8 cellular contexts compared by ENCODE assay signal in the genomic region with DNA sequence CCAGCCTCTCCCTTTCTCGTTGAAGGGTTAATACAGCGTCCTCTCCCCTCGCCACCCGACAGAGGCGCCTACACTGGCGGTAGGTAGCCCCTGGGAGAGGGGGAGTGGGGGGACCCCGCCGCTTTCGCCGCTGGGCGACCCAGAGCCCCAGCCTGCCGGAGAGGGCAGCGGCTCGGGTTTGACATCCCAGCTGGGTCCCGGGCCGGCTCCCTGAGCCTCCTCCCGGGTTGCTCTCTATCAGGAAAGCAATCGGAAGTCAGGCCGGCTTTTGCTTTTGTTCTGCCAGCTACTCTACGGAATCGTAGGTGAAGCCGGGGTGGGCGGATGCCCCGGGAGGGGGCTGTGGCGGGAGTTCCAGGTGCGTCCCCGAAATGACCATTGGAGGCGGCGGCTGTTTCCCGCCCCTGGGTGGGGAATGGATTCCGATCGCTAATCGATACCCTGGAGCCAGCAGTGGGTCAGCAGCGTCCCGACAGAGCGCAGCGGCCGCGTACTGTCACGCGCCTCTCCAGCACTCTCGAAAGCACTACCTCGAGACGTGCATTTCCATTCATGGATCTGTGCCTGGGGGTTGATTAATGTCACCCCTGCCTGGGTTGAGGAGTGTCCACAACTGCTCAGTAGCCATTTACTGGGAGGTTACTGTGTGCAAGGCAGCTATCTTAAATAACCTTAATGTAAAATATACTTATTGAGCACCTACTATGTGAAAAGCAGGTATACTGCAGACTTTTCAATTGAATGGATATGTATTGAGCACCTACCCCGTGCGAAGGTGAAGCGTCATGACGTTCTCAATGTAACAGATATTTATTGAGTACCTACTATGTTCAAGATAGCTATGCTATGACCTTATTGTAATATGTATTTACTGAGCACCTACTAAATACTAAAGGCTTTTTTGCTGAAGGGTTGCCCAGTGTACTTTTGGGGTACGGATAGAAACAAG. TPM values are rescaled to one million over a fixed set of nuclear protein-coding genes. Genes with fewer than 3 reads are reported as not detected.
DNase-seq lines count a peak whose midpoint lies in the region; ATAC-seq and TF ChIP-seq lines count a peak whose summit lies in the region.

No MANE protein-coding gene starts in this region.

- peaks cover 8% of the 10 kb centered on the region for H3F3A ChIP-seq in smooth muscle cell (ENCODE audit: low read depth)

- peaks cover 89% of the 10 kb centered on the region for H3K27me3 ChIP-seq in smooth muscle cell (ENCODE audit: low read depth)

- H3K4me2 ChIP-seq in smooth muscle cell = peak overlapping the region; percentile 99

- H3K4me1 ChIP-seq in smooth muscle cell (ENCODE audit: low read depth) = peaks cover 9% of the 10 kb centered on the region

- peak overlapping the region; percentile 84 for H3K4me3 ChIP-seq in iPS-18c (ENCODE audit: insufficient read depth, low read depth, low read length)
- H3K4me3 ChIP-seq in smooth muscle cell = peak overlapping the region; percentile 75

- peaks cover 0 to 2% of the 10 kb centered on the region in 2 donors for H3K36me3 Mint-ChIP-seq in activated T-cell treated with anti-CD3 and anti-CD28 coated beads, Interleukin-2, amount 50 U/mL, for 72 hours (ENCODE audit: insufficient read depth in 2 of 2)
- no peaks in the 10 kb centered on the region for H3K36me3 Mint-ChIP-seq in activated T-cell treated with anti-CD3 and anti-CD28 coated beads, Interleukin-2, amount 50 U/mL, for 4 hours (ENCODE audit: insufficient read depth)
- no peaks in the 10 kb centered on the region for H3K36me3 Mint-ChIP-seq in activated T-helper 17 cell treated with anti-CD3 and anti-CD28 coated beads, Interleukin-2, amount 50 U/mL, for 72 hours (ENCODE audit: low read depth)

- TF ChIP-seq CTCF in smooth muscle cell (IDR thresholded peaks at IDR 0.05; ENCODE audit: borderline replicate concordance, insufficient read depth, poor library complexity, severe bottlenecking) = no peak

- H3K79me2 ChIP-seq in smooth muscle cell (ENCODE audit: low read depth) = no peaks in the 10 kb centered on the region

- H3K9me3 Mint-ChIP-seq in activated T-cell treated with anti-CD3 and anti-CD28 coated beads, Interleukin-2, amount 50 U/mL, for 72 hours = peaks cover 3% of the 10 kb centered on the region in 2 donors
- peaks cover 3% of the 10 kb centered on the region for H3K9me3 Mint-ChIP-seq in activated T-cell treated with anti-CD3 and anti-CD28 coated beads, Interleukin-2, amount 50 U/mL, for 4 hours
- H3K9me3 Mint-ChIP-seq in activated T-helper 17 cell treated with anti-CD3 and anti-CD28 coated beads, Interleukin-2, amount 50 U/mL, for 72 hours = peaks cover 6% of the 10 kb centered on the region

- H3K27ac ChIP-seq in smooth muscle cell (ENCODE audit: low read depth) = no peak overlapping the region

- H2AFZ ChIP-seq in smooth muscle cell (ENCODE audit: low read depth) = peak overlapping the region; percentile 92

- H3K9me3 ChIP-seq in iPS-18c (ENCODE audit: control insufficient read depth, insufficient read depth, low read length) (no peaks in the 10 kb centered on the region), smooth muscle cell (replicated peaks; ENCODE audit: low read depth) (no peaks in the 10 kb centered on the region)

- H3K9ac ChIP-seq in smooth muscle cell (ENCODE audit: low read depth) = no peak overlapping the region

- 6% methylated on average over 46 of the region's 49 CpGs for WGBS in smooth muscle cell (ENCODE audit: low lambda C conversion rate)

- peak in 1 of 2 donors; percentile 12 for ATAC-seq in activated T-cell treated with anti-CD3 and anti-CD28 coated beads, Interleukin-2, amount 50 U/mL, for 72 hours (replicated peaks in 1 of 2)
- no peak for ATAC-seq in activated T-cell treated with anti-CD3 and anti-CD28 coated beads, Interleukin-2, amount 50 U/mL, for 4 hours
- ATAC-seq in activated T-helper 17 cell treated with anti-CD3 and anti-CD28 coated beads, Interleukin-2, amount 50 U/mL, for 72 hours (replicated peaks) = no peak
- no peak for ATAC-seq in GM18867 (IDR thresholded peaks at IDR 0.05; ENCODE audit: unreplicated experiment)

- peaks cover 77% of the 10 kb centered on the region for H3K27me3 Mint-ChIP-seq in activated T-cell treated with anti-CD3 and anti-CD28 coated beads, Interleukin-2, amount 50 U/mL, for 72 hours (ENCODE audit: low read depth)
- H3K27me3 Mint-ChIP-seq in activated T-cell treated with anti-CD3 and anti-CD28 coated beads, Interleukin-2, amount 50 U/mL, for 4 hours (ENCODE audit: low read depth) = peaks cover 55% of the 10 kb centered on the region
- H3K27me3 Mint-ChIP-seq in activated T-helper 17 cell treated with anti-CD3 and anti-CD28 coated beads, Interleukin-2, amount 50 U/mL, for 72 hours = peaks cover 61% of the 10 kb centered on the region

- peak; percentile 6 to 8 for DNase-seq in activated T-cell treated with anti-CD3 and anti-CD28 coated beads, Interleukin-2, amount 50 U/mL, for 72 hours
- no peak for DNase-seq in activated T-cell treated with anti-CD3 and anti-CD28 coated beads, Interleukin-2, amount 50 U/mL, for 4 hours
- DNase-seq in smooth muscle cell (lab: John Stamatoyannopoulos, UW; ENCODE audit: unreplicated experiment) (no peak), HCEC 1CT (no peak)
- no peak for DNase-seq in NK-92 treated with Interleukin-12 subunit alpha and Interleukin-12 subunit beta, amount 100 ng/mL, for 24 hours (lab: John Stamatoyannopoulos, UW)

- no peaks in the 10 kb centered on the region for H3K36me3 ChIP-seq in smooth muscle cell (ENCODE audit: low read depth)

- H3K4me1 Mint-ChIP-seq in activated T-cell treated with anti-CD3 and anti-CD28 coated beads, Interleukin-2, amount 50 U/mL, for 72 hours (ENCODE audit: low read depth) = no peaks in the 10 kb centered on the region
- peaks cover 5% of the 10 kb centered on the region for H3K4me1 Mint-ChIP-seq in activated T-cell treated with anti-CD3 and anti-CD28 coated beads, Interleukin-2, amount 50 U/mL, for 4 hours (ENCODE audit: low read depth)
- H3K4me1 Mint-ChIP-seq in activated T-helper 17 cell treated with anti-CD3 and anti-CD28 coated beads, Interleukin-2, amount 50 U/mL, for 72 hours = no peaks in the 10 kb centered on the region

- no peak overlapping the region for H3K27ac Mint-ChIP-seq in activated T-cell treated with anti-CD3 and anti-CD28 coated beads, Interleukin-2, amount 50 U/mL, for 72 hours
- H3K27ac Mint-ChIP-seq in activated T-helper 17 cell treated with anti-CD3 and anti-CD28 coated beads, Interleukin-2, amount 50 U/mL, for 72 hours = no peak overlapping the region

- peak overlapping the region; percentile 63 to 71 for H3K4me3 Mint-ChIP-seq in activated T-cell treated with anti-CD3 and anti-CD28 coated beads, Interleukin-2, amount 50 U/mL, for 72 hours
- H3K4me3 Mint-ChIP-seq in activated T-cell treated with anti-CD3 and anti-CD28 coated beads, Interleukin-2, amount 50 U/mL, for 4 hours = no peak overlapping the region
- peak overlapping the region; percentile 53 for H3K4me3 Mint-ChIP-seq in activated T-helper 17 cell treated with anti-CD3 and anti-CD28 coated beads, Interleukin-2, amount 50 U/mL, for 72 hours

- H4K20me1 ChIP-seq in smooth muscle cell (ENCODE audit: low read depth) = no peaks in the 10 kb centered on the region

RNA-seq across cellular contexts. Expression of a gene that starts 1.1 kb away (rescaled TPM):
- total RNA-seq in activated T-cell treated with anti-CD3 and anti-CD28 coated beads, Interleukin-2, amount 50 U/mL, for 72 hours = not detected
- total RNA-seq in activated T-cell treated with anti-CD3 and anti-CD28 coated beads, Interleukin-2, amount 50 U/mL, for 4 hours = not detected
- total RNA-seq in activated T-helper 17 cell treated with anti-CD3 and anti-CD28 coated beads, Interleukin-2, amount 50 U/mL, for 72 hours = not detected
- total RNA-seq in smooth muscle cell = 0.09 and 0.67 TPM in 2 replicates
- polyA plus RNA-seq in smooth muscle cell = not detected in 2 replicates

Comparison
In these comparisons a context has a peak if more than half of its experiments do, and no peak if none do; other contexts are left out.
1. DNase-seq: peak in activated T-cell treated with anti-CD3 and anti-CD28 coated beads, Interleukin-2, amount 50 U/mL, for 72 hours (2 of 2); none in activated T-cell treated with anti-CD3 and anti-CD28 coated beads, Interleukin-2, amount 50 U/mL, for 4 hours (single experiment), smooth muscle cell (single experiment), HCEC 1CT (single experiment) and NK-92 treated with Interleukin-12 subunit alpha and Interleukin-12 subunit beta, amount 100 ng/mL, for 24 hours (single experiment).